27 cellular contexts compared by ENCODE assay signal in genomic region chr10:45817130-45817859, GRCh38. TPM values are rescaled to one million over a fixed set of nuclear protein-coding genes. Genes with fewer than 3 reads are reported as not detected.
DNase-seq lines count a peak whose midpoint lies in the region; ATAC-seq, FAIRE-seq and TF ChIP-seq lines count a peak whose summit lies in the region.
"Had no signal": no experiment of that assay in that cellular context is flagged by ENCODE, and none has a peak within 500 bp of the region (broad histone marks: within the 10 kb centered on the region; RNA-seq: fewer than 3 reads in every experiment).

No MANE protein-coding gene starts in this region.

- no peaks in the 10 kb centered on the region for H3K36me3 ChIP-seq in K562 (ENCODE audit: control insufficient read depth, insufficient read depth, low read length)
- H3K36me3 ChIP-seq: BE2C, BLaER1 had no signal

- H3K4me1 ChIP-seq in K562 (replicated peaks in 1 of 2; ENCODE audit: control insufficient read depth in 2 of 2, insufficient read depth in 2 of 2, low read length in 2 of 2), result peaks cover 0 to 2% of the 10 kb centered on the region in 2 experiments; a peak in 4 of 5 replicates
- H3K4me1 ChIP-seq: A549, BE2C, BLaER1 had no signal

- 29% methylated on average over 6 of the region's 7 CpGs for WGBS in K562 (ENCODE audit: insufficient coverage, low coverage, missing lambda C conversion rate)

- in situ Hi-C loops in K562 (cut with MboI), result loop anchor here (25.0 kb wide), 1 partner anchor 120 kb away; no protein-coding TSS in a partner anchor

- H3K9me1 ChIP-seq in K562 (ENCODE audit: control insufficient read depth, insufficient read depth, low read length), result no peaks in the 10 kb centered on the region

- no peak for TF ChIP-seq POLR2A in K562 (conservative IDR thresholded peaks at IDR 0.05)

- no peaks in the 10 kb centered on the region for H3K9me3 Mint-ChIP-seq in activated CD4-positive, alpha-beta T cell treated with anti-CD3 and anti-CD28 coated beads, Interleukin-2, amount 10 ng/mL, durations not matched to agents 24 days and 14 days
- peaks cover 5% of the 10 kb centered on the region for H3K9me3 Mint-ChIP-seq in neural crest cell
- H3K9me3 Mint-ChIP-seq: CD4-positive, alpha-beta memory T cell; CD4-positive, CD25-positive, alpha-beta regulatory T cell; CD8-positive, alpha-beta memory T cell had no signal

- H3K27ac Mint-ChIP-seq in activated CD4-positive, alpha-beta T cell treated with anti-CD3 and anti-CD28 coated beads, Interleukin-2, amount 10 ng/mL, durations not matched to agents 24 days and 14 days, result no peak overlapping the region
- H3K27ac Mint-ChIP-seq in neural crest cell (ENCODE audit: unreplicated experiment), result peak overlapping the region; percentile 35
- H3K27ac Mint-ChIP-seq: CD4-positive, alpha-beta memory T cell; CD8-positive, alpha-beta memory T cell had no signal

- DNase-seq in activated CD4-positive, alpha-beta T cell treated with anti-CD3 and anti-CD28 coated beads, Interleukin-2, amount 10 ng/mL, durations not matched to agents 24 days and 14 days, result peak; percentile 34
- no peak for DNase-seq in activated CD4-positive, alpha-beta T cell treated with anti-CD3 and anti-CD28 coated beads, Interleukin-2, amount 50 U/mL, for 1 hour
- DNase-seq in K562 (ENCODE audit: extremely low read depth in 1 of 4, low spot score in 3 of 4), result no peak
- no peak for DNase-seq in neural crest cell (ENCODE audit: low read depth, low spot score)
- no peak for DNase-seq in hypothalamus (lab: John Stamatoyannopoulos, UW)
- DNase-seq: BE2C; C1 segment of cervical spinal cord; CD4-positive, alpha-beta memory T cell; CD4-positive, CD25-positive, alpha-beta regulatory T cell; CD8-positive, alpha-beta memory T cell; COR-L47; DMS 273 treated with DMSO at 0.1 percent for 48 hours; DMS153; DMS53; DMS79; DND-41; EL; GDM1 had no signal

- CTCF ChIA-PET in K562 (lab: Yijun Ruan, JAX; ENCODE audit: low intra/inter-chr PET ratio), result no interaction called here

- H3K9ac ChIP-seq in K562 (ENCODE audit: insufficient read depth in 1 of 2, low read depth in 2 of 2, low read length in 2 of 2), result no peak overlapping the region
- H3K9ac ChIP-seq: BLaER1 had no signal

- no TSS peak for BruUV-seq in K562 (replicated peaks; lab: Mats Ljungman, UMichigan)

- TF ChIP-seq CTCF in K562 (IDR thresholded peaks at IDR 0.05 in 2 of 3, conservative IDR thresholded peaks at IDR 0.05 in 1 of 3; ENCODE audit: insufficient read depth in 2 of 3, low read depth in 1 of 3, low read length in 3 of 3), result no peak
- no peak for TF ChIP-seq CTCF in neural crest cell (conservative IDR thresholded peaks at IDR 0.05)

- H3K4me3 ChIP-seq in K562, result no peak overlapping the region
- H3K4me3 ChIP-seq: A549, BLaER1, GM12878 had no signal

- no peak overlapping the region for H3K27ac ChIP-seq in K562 (ENCODE audit: extremely low read depth, low read depth, low read length)
- H3K27ac ChIP-seq: 22Rv1, A549, BLaER1 had no signal

- no peaks in the 10 kb centered on the region for H3K79me2 ChIP-seq in K562 (ENCODE audit: control insufficient read depth, insufficient read depth, low read length)

- H3K4me1 Mint-ChIP-seq in activated CD4-positive, alpha-beta T cell treated with anti-CD3 and anti-CD28 coated beads, Interleukin-2, amount 10 ng/mL, durations not matched to agents 24 days and 14 days, result no peaks in the 10 kb centered on the region
- H3K4me1 Mint-ChIP-seq in neural crest cell, result no peaks in the 10 kb centered on the region
- H3K4me1 Mint-ChIP-seq: CD4-positive, CD25-positive, alpha-beta regulatory T cell; CD8-positive, alpha-beta memory T cell had no signal

- no peak overlapping the region for H3K4me2 ChIP-seq in K562 (ENCODE audit: insufficient read depth, low read length)
- H3K4me2 ChIP-seq: A549, BLaER1 had no signal

- H3K4me3 Mint-ChIP-seq in activated CD4-positive, alpha-beta T cell treated with anti-CD3 and anti-CD28 coated beads, Interleukin-2, amount 10 ng/mL, durations not matched to agents 24 days and 14 days, result no peak overlapping the region
- H3K4me3 Mint-ChIP-seq in neural crest cell, result no peak overlapping the region
- H3K4me3 Mint-ChIP-seq: CD14-positive monocyte; CD4-positive, alpha-beta memory T cell; CD4-positive, CD25-positive, alpha-beta regulatory T cell; CD8-positive, alpha-beta memory T cell had no signal

- TF ChIP-seq RAD21 in K562 (CRISPR knock-in tag; conservative IDR thresholded peaks at IDR 0.05 in 1 of 2, IDR thresholded peaks at IDR 0.05 in 1 of 2), result no peak

- no peaks in the 10 kb centered on the region for H3K27me3 ChIP-seq in K562 (ENCODE audit: control insufficient read depth in 2 of 2, insufficient read depth in 2 of 2, low read length in 2 of 2)
- H3K27me3 ChIP-seq: BE2C, BLaER1 had no signal

- no peak overlapping the region for H2AFZ ChIP-seq in K562 (ENCODE audit: low read depth, low read length)

- H3K36me3 Mint-ChIP-seq in activated CD4-positive, alpha-beta T cell treated with anti-CD3 and anti-CD28 coated beads, Interleukin-2, amount 10 ng/mL, durations not matched to agents 24 days and 14 days (ENCODE audit: low read depth), result no peaks in the 10 kb centered on the region
- H3K36me3 Mint-ChIP-seq in neural crest cell (ENCODE audit: low read depth), result no peaks in the 10 kb centered on the region
- H3K36me3 Mint-ChIP-seq: CD4-positive, alpha-beta memory T cell; CD4-positive, CD25-positive, alpha-beta regulatory T cell; CD8-positive, alpha-beta memory T cell had no signal

- ATAC-seq in K562, result no peak
- ATAC-seq in GM18868 (IDR thresholded peaks at IDR 0.05; ENCODE audit: unreplicated experiment), result no peak
- ATAC-seq: A549, GM12878 had no signal

- H4K20me1 ChIP-seq in K562 (replicated peaks; ENCODE audit: control insufficient read depth, insufficient read depth, low read length), result no peaks in the 10 kb centered on the region
- H4K20me1 ChIP-seq: BLaER1 had no signal

- POLR2A ChIA-PET in K562 (lab: Yijun Ruan, JAX), result no interaction called here

- FAIRE-seq in K562 (lab: Jason Lieb, UNC), result no peak
- FAIRE-seq: A549, GM12878, GM12892, GM18507, GM19239 had no signal

- TF ChIP-seq EP300 in K562 (IDR thresholded peaks at IDR 0.05; ENCODE audit: low read length), result no peak

- H3K27me3 Mint-ChIP-seq in activated CD4-positive, alpha-beta T cell treated with anti-CD3 and anti-CD28 coated beads, Interleukin-2, amount 10 ng/mL, durations not matched to agents 24 days and 14 days, result no peaks in the 10 kb centered on the region
- H3K27me3 Mint-ChIP-seq in neural crest cell (ENCODE audit: low read depth), result no peaks in the 10 kb centered on the region
- H3K27me3 Mint-ChIP-seq: CD4-positive, CD25-positive, alpha-beta regulatory T cell had no signal

- intact Hi-C loops in activated CD4-positive, alpha-beta T cell treated with anti-CD3 and anti-CD28 coated beads, Interleukin-2, amount 10 ng/mL, durations not matched to agents 24 days and 14 days (cut with micrococcal nuclease), result no loop called here
- intact Hi-C loops in K562 (cut with micrococcal nuclease), result loop anchor here (10.0 kb wide), 1 partner anchor 572 kb away; no protein-coding TSS in a partner anchor

- 0 out of 2 replicates have a peak, but pooled peaks cover 3% of the 10 kb centered on the region for H3K9me3 ChIP-seq in K562 (replicated peaks; ENCODE audit: control insufficient read depth, insufficient read depth, low read depth, low read length)
- H3K9me3 ChIP-seq: A549, BE2C had no signal

TF ChIP-seq in K562, 482 proteins besides CTCF, POLR2A, EP300 and RAD21:
- TF ChIP-seq MED1 (CRISPR knock-in tag; IDR thresholded peaks at IDR 0.05; ENCODE audit: borderline replicate concordance), result 0 out of 2 replicates have a peak, but pooled peaks have one; percentile 74
- TF ChIP-seq SMARCA5 (IDR thresholded peaks at IDR 0.05), result no peak
- TF ChIP-seq KDM5B (IDR thresholded peaks at IDR 0.05; ENCODE audit: insufficient replicate concordance, low read depth, low read length), result no peak
- TF ChIP-seq IRF2 (CRISPR knock-in tag; IDR thresholded peaks at IDR 0.05), result no peak

RNA-seq across cellular contexts. Expression of gene AGAP4, which starts 30.0 kb away (rescaled TPM):
- total RNA-seq in activated CD4-positive, alpha-beta T cell treated with anti-CD3 and anti-CD28 coated beads, Interleukin-2, amount 10 ng/mL, durations not matched to agents 24 days and 14 days, result 20.8 and 21.0 TPM in 2 replicates
- 41.4 and 98.0 TPM in 2 replicates for total RNA-seq in K562 (2011; cell fraction: chromatin; rRNA removed; ENCODE audit: low replicate concordance)
- 25.2 and 29.5 TPM in 2 replicates for total RNA-seq in K562 (2011; cell fraction: nucleolus; rRNA removed)
- 27.5 and 36.4 TPM in 2 replicates for total RNA-seq in K562 (2011; cell fraction: nucleoplasm; rRNA removed)
- 11.9 and 14.2 TPM in 2 replicates for total RNA-seq in K562 (2014; rRNA removed)
- total RNA-seq in K562 (2014; rRNA removed; fragmentation: Illumina TruSeq; extraction: Trizol), result 13.7 and 16.7 TPM in 2 replicates
- 15.1 and 18.0 TPM in 2 replicates for total RNA-seq in K562 (2015; rRNA removed; fragmentation: Illumina TruSeq; extraction: Trizol)
- 20.8 and 22.0 TPM in 2 replicates for total RNA-seq in K562 (2021)
- 41.6 and 46.6 TPM in 2 replicates for polyA plus RNA-seq in K562 (2011; rRNA removed)
- 11.9 and 17.0 TPM in 2 replicates for polyA plus RNA-seq in K562 (2011; cell fraction: cytosol; rRNA removed)
- polyA plus RNA-seq in K562 (2011; cell fraction: nucleus; rRNA removed), result 135 and 145 TPM in 2 replicates
- 19.3 and 24.4 TPM in 2 replicates for polyA plus RNA-seq in K562 (2012)
- 17.5 and 18.0 TPM in 2 replicates for polyA plus RNA-seq in K562 (2014; fragmentation: Illumina TruSeq; extraction: Trizol)
- 1 to 10 TPM; 1.5 to 6.0 TPM for polyA plus RNA-seq in K562 (2014; fragmentation: Nextera tagmentation; extraction: Ambion mirVana)
- polyA plus RNA-seq in K562 (2014; rRNA removed), result 22.7 and 26.6 TPM in 2 replicates
- polyA minus RNA-seq in K562 (2011; rRNA and poly(A)+ RNA removed), result 11.2 and 12.9 TPM in 2 replicates
- polyA minus RNA-seq in K562 (2011; cell fraction: cytosol; rRNA and poly(A)+ RNA removed), result 6.5 and 7.7 TPM in 2 replicates
- polyA minus RNA-seq in K562 (2011; cell fraction: nucleus; rRNA and poly(A)+ RNA removed), result 11.0 and 20.1 TPM in 2 replicates
- 20.7 and 26.2 TPM in 2 replicates for total RNA-seq in neural crest cell
